Comparison of ENCODE assay signal across 8 cellular contexts in the genomic region with DNA sequence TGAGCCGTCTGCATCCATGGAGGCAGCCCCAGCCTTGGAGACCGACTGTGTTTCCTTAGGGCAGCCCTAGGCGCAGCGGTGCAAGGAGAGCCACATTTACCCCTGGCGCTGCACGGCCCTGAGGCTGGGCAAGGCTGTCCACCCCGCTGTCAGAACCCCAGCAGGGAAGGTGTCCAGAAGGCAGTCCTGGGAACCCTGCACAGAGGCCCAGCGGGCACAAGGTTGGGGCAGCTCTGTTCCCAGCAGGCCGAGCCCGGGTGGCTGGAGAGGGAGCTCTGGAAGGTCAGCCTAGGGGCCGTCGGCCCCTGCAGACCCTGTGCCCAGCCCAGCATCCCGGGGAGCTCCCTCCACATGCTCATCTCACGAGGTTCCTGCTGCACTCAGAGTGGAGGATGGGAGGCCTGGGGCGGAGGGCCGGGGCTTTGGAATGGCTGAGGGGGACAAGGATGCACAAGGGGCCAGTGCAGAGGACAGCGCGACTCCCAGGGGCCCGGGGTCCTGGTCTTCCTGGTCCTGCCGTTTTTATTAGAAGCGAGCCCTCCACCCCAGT. TPM values are rescaled to one million over a fixed set of nuclear protein-coding genes. Genes with fewer than 3 reads are reported as not detected.
DNase-seq lines count a peak whose midpoint lies in the region; ATAC-seq and TF ChIP-seq lines count a peak whose summit lies in the region.

No MANE protein-coding gene starts in this region.

- 0 out of 22 replicates have a peak overlapping the region, but pooled peaks of 1 of the 11 experiments have one; percentile 9 for H3K27ac ChIP-seq in BLaER1 treated with 17β-estradiol and CSF1 and Interleukin-3, amounts not matched to agents 10 nM and 100 nM
- peak overlapping the region; percentile 73 for H3K27ac ChIP-seq in Panc1 (ENCODE audit: low read length)
- H3K27ac ChIP-seq in fibroblast of lung (ENCODE audit: insufficient read depth, low read length) = no peak overlapping the region
- H3K27ac ChIP-seq in substantia nigra (ENCODE audit: low read depth, low read length, poor library complexity, severe bottlenecking) = no peak overlapping the region

- DNase-seq in Panc1 (ENCODE audit: low read depth, low spot score) (no peak), fibroblast of lung (ENCODE audit: low read depth in 2 of 2) (no peak), NCI-H2081 treated with DMSO at 0.1 percent for 48 hours (lab: John Stamatoyannopoulos, UW) (no peak), substantia nigra (lab: John Stamatoyannopoulos, UW) (no peak)
- DNase-seq in activated CD4-positive, CD25-positive, alpha-beta regulatory T cell (lab: John Stamatoyannopoulos, UW) = no peak

- intact Hi-C loops in Panc1 (cut with micrococcal nuclease; ENCODE audit: unreplicated experiment) = no loop called here

- no peaks in the 10 kb centered on the region for H3K79me2 ChIP-seq in fibroblast of lung (ENCODE audit: control insufficient read depth, insufficient read depth, low read length)

- H2AFZ ChIP-seq in fibroblast of lung (ENCODE audit: low read length) (no peak overlapping the region), neuron (ENCODE audit: low read depth, low read length) (no peak overlapping the region)

- H3K9me3 ChIP-seq in BLaER1 treated with 17β-estradiol and CSF1 and Interleukin-3, amounts not matched to agents 10 nM and 100 nM (replicated peaks in 1 of 11) = peaks cover 0 to under 1% (median 0%) of the 10 kb centered on the region in 11 experiments; a peak in 2 of 22 replicates
- H3K9me3 ChIP-seq in Panc1 (ENCODE audit: control insufficient read depth, insufficient read depth, low read depth, low read length) = no peaks in the 10 kb centered on the region
- no peaks in the 10 kb centered on the region for H3K9me3 ChIP-seq in fibroblast of lung (ENCODE audit: control insufficient read depth, insufficient read depth, low read depth, low read length)
- H3K9me3 ChIP-seq in neuron (ENCODE audit: low read length) = no peaks in the 10 kb centered on the region

- ATAC-seq in Panc1 (peak; percentile 2; the same call in 1 of the 2 replicates), GM19023 (IDR thresholded peaks at IDR 0.05; ENCODE audit: unreplicated experiment) (no peak)

- CTCF ChIA-PET in Panc1 (lab: Charles Lee) = no interaction called here

- H3K36me3 ChIP-seq in BLaER1 treated with 17β-estradiol and CSF1 and Interleukin-3, amounts not matched to agents 10 nM and 100 nM = no peaks in the 10 kb centered on the region; a peak in 2 of 22 replicates
- H3K36me3 ChIP-seq in Panc1 (ENCODE audit: control insufficient read depth, insufficient read depth, low read length) (no peaks in the 10 kb centered on the region), fibroblast of lung (ENCODE audit: control insufficient read depth, insufficient read depth, low read length) (no peaks in the 10 kb centered on the region), neuron (ENCODE audit: insufficient read depth, low read length) (no peaks in the 10 kb centered on the region)

- H3K9ac ChIP-seq in BLaER1 treated with 17β-estradiol and CSF1 and Interleukin-3, amounts not matched to agents 10 nM and 100 nM = peak overlapping the region in 6 of 11 experiments; percentile 34 to 85 (median 70); a peak in 11 of 22 replicates
- H3K9ac ChIP-seq in fibroblast of lung (ENCODE audit: insufficient read depth, low read length) = no peak overlapping the region

- TF ChIP-seq CTCF in Panc1 (IDR thresholded peaks at IDR 0.05) = no peak
- no peak for TF ChIP-seq CTCF in fibroblast of lung (conservative IDR thresholded peaks at IDR 0.05 in 1 of 2, IDR thresholded peaks at IDR 0.05 in 1 of 2; ENCODE audit: low read depth in 1 of 2, low read length in 2 of 2)

- POLR2A ChIA-PET in Panc1 (lab: Charles Lee) = no interaction called here

- H3K4me3 ChIP-seq in BLaER1 treated with 17β-estradiol and CSF1 and Interleukin-3, amounts not matched to agents 10 nM and 100 nM = peak overlapping the region in 9 of 10 experiments; percentile 33 to 72 (median 62); a peak in 13 of 20 replicates
- H3K4me3 ChIP-seq in Panc1 (ENCODE audit: low read depth in 2 of 2, low read length in 2 of 2) (peak overlapping the region; percentile 42 to 43), fibroblast of lung (replicated peaks in 1 of 4; ENCODE audit: control extremely low read depth in 1 of 4, insufficient read depth in 1 of 4, low read depth in 3 of 4, low read length in 4 of 4) (peak overlapping the region in 1 of 4 experiments; percentile 48), neuron (ENCODE audit: low read length) (peak overlapping the region; percentile 51)

- peaks cover 33 to 44% (median 40%) of the 10 kb centered on the region in 10 experiments for H3K4me1 ChIP-seq in BLaER1 treated with 17β-estradiol and CSF1 and Interleukin-3, amounts not matched to agents 10 nM and 100 nM
- H3K4me1 ChIP-seq in Panc1 (ENCODE audit: control insufficient read depth, insufficient read depth, low read length) = peaks cover 36% of the 10 kb centered on the region
- peaks cover 8% of the 10 kb centered on the region for H3K4me1 ChIP-seq in fibroblast of lung (ENCODE audit: control insufficient read depth, extremely low read depth, insufficient read depth, low read length)
- peaks cover 5% of the 10 kb centered on the region for H3K4me1 ChIP-seq in neuron (ENCODE audit: insufficient read depth, low read length)

- BruUV-seq in Panc1 (replicated peaks; lab: Mats Ljungman, UMichigan) = no TSS peak

- H3K4me2 ChIP-seq in BLaER1 treated with 17β-estradiol and CSF1 and Interleukin-3, amounts not matched to agents 10 nM and 100 nM = peak overlapping the region; percentile 66 to 93 (median 82)
- peak overlapping the region; percentile 44 for H3K4me2 ChIP-seq in fibroblast of lung (ENCODE audit: extremely low read depth, insufficient read depth, low read length)

- in situ Hi-C loops in Panc1 (cut with HindIII; ENCODE audit: low pct_unique_long_range_greater_than_20kb, low sequenced_read_pairs) = no loop called here

- H4K20me1 ChIP-seq in BLaER1 treated with 17β-estradiol and CSF1 and Interleukin-3, amounts not matched to agents 10 nM and 100 nM = peaks cover 0 to 20% (median 15%) of the 10 kb centered on the region in 11 experiments; a peak in 18 of 22 replicates
- no peaks in the 10 kb centered on the region for H4K20me1 ChIP-seq in fibroblast of lung (ENCODE audit: control insufficient read depth, extremely low read depth, insufficient read depth, low read length)

- peaks cover 0 to under 1% (median 0%) of the 10 kb centered on the region in 11 experiments; a peak in 6 of 22 replicates for H3K27me3 ChIP-seq in BLaER1 treated with 17β-estradiol and CSF1 and Interleukin-3, amounts not matched to agents 10 nM and 100 nM
- no peaks in the 10 kb centered on the region for H3K27me3 ChIP-seq in Panc1 (ENCODE audit: control insufficient read depth, insufficient read depth, low read length)
- peaks cover 4% of the 10 kb centered on the region for H3K27me3 ChIP-seq in fibroblast of lung (ENCODE audit: control insufficient read depth, insufficient read depth, low read length)
- peaks cover 15% of the 10 kb centered on the region for H3K27me3 ChIP-seq in neuron (ENCODE audit: insufficient read depth, low read length)

RNA-seq across cellular contexts. Expression of a gene that starts 19.9 kb away (rescaled TPM):
- 51.8 TPM for total RNA-seq in Panc1 (2021; ENCODE audit: unreplicated experiment)
- polyA plus RNA-seq in Panc1 (2012; ENCODE audit: insufficient read length) = 50.7 TPM
- total RNA-seq in fibroblast of lung = 3.8 and 7.7 TPM in 2 replicates
- polyA plus RNA-seq in fibroblast of lung = 0.40 and 0.47 TPM in 2 replicates
- polyA plus RNA-seq in fibroblast of lung (2012) = 0.98 and 1.0 TPM in 2 replicates
- 0.51 TPM in 1 of 2 replicates, not detected in the other for polyA minus RNA-seq in fibroblast of lung (ENCODE audit: low replicate concordance)

RNA-seq across cellular contexts. Expression of a gene that starts 55.3 kb away (rescaled TPM):
- total RNA-seq in Panc1 (2021; ENCODE audit: unreplicated experiment) (193 TPM), fibroblast of lung (61.1 and 61.9 TPM in 2 replicates)
- polyA plus RNA-seq in Panc1 (2012; ENCODE audit: insufficient read length) = 179 TPM
- polyA plus RNA-seq in fibroblast of lung = 34.1 and 62.0 TPM in 2 replicates
- polyA plus RNA-seq in fibroblast of lung (2012) = 47.9 and 88.2 TPM in 2 replicates
- 64.8 and 117 TPM in 2 replicates for polyA minus RNA-seq in fibroblast of lung (ENCODE audit: low replicate concordance)

RNA-seq across cellular contexts. Expression of a gene that starts 56.6 kb away (rescaled TPM):
- 58.8 TPM for total RNA-seq in Panc1 (2021; ENCODE audit: unreplicated experiment)
- 82.0 TPM for polyA plus RNA-seq in Panc1 (2012; ENCODE audit: insufficient read length)
- 5.6 and 7.4 TPM in 2 replicates for total RNA-seq in fibroblast of lung
- polyA plus RNA-seq in fibroblast of lung = 4.7 and 6.1 TPM in 2 replicates
- polyA plus RNA-seq in fibroblast of lung (2012) = 5.9 and 7.5 TPM in 2 replicates
- 1.6 and 4.1 TPM in 2 replicates for polyA minus RNA-seq in fibroblast of lung (ENCODE audit: low replicate concordance)
